In the genomic region with DNA sequence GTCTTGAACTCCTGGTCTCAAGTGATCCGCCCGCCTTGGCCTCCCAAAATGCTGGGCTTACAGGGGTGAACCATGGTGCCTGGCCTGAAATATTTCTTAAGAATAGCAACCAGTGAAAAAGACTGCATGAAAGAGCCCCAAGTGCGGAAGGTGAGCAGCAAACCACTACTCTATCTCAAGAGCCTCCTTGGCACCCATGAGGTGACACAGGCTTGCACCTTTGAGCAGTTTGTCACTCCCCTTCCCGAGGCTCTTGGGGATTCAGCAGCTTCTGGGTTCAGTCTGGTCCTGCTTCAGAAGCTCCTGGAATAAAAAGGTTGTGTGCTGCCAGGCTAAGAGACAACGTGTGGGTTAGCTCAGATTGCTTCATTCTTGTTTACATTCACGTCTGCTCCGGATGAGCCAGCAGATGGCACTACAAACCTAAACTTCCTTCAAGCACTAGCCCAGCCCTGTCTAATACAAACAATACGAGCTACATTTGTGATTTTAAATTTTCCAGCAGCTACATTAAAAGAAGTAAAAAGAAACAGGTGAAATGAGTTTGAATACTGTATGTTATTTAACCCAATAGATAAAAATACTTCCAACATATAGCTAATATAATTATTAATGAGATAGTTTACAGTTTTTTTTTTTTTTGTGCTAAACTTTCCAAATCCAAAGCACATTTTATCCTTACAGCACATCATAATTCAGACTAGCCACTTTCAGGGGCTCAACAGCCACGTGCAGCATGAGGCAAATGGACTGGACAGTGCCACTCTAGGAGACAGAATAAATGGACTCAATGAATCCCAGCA, we compare ENCODE assay signal across 9 cellular contexts. TPM values are rescaled to one million over a fixed set of nuclear protein-coding genes. Genes with fewer than 3 reads are reported as not detected.
DNase-seq lines count a peak whose midpoint lies in the region; ATAC-seq and TF ChIP-seq lines count a peak whose summit lies in the region.
"Had no signal": no experiment of that assay in that cellular context is flagged by ENCODE, and none has a peak within 500 bp of the region (broad histone marks: within the 10 kb centered on the region; RNA-seq: fewer than 3 reads in every experiment).

No MANE protein-coding gene starts in this region.

- DNase-seq in Daoy (ENCODE audit: low read depth) (peak; percentile 66), H7 (peak; percentile 79), NCI-H1105 (lab: John Stamatoyannopoulos, UW) (peak; percentile 59), SKM-1 (lab: John Stamatoyannopoulos, UW; ENCODE audit: unreplicated experiment) (peak; percentile 80), glutamatergic neuron (peak; percentile 57), prostate gland (ENCODE audit: low spot score) (peak; percentile 90)

- no peak for ATAC-seq in GM19467 (IDR thresholded peaks at IDR 0.05; ENCODE audit: unreplicated experiment)

- H3K27ac Mint-ChIP-seq in activated naive CD8-positive, alpha-beta T cell: peak overlapping the region; percentile 86
- H3K27ac Mint-ChIP-seq in glutamatergic neuron (ENCODE audit: unreplicated experiment): peak overlapping the region; percentile 90

- H3K36me3 ChIP-seq in H7 (replicated peaks; ENCODE audit: control insufficient read depth, insufficient read depth, low read length): no peaks in the 10 kb centered on the region
- H3K36me3 ChIP-seq in prostate gland: no peaks in the 10 kb centered on the region

- H3K27me3 ChIP-seq in H7 (ENCODE audit: control insufficient read depth, insufficient read depth, low read length) (no peaks in the 10 kb centered on the region), prostate gland (replicated peaks; ENCODE audit: insufficient read depth) (no peaks in the 10 kb centered on the region)

- peak; percentile 54 for TF ChIP-seq CTCF in glutamatergic neuron (IDR thresholded peaks at IDR 0.05; ENCODE audit: partially characterized antibody, unreplicated experiment)
- TF ChIP-seq CTCF in prostate gland (IDR thresholded peaks at IDR 0.05): peak; percentile 26 to 87 (median 74)

- intact Hi-C loops in prostate gland (cut with DNase I): loop anchor here (1.0 to 10.0 kb wide), 3 partner anchors 354 to 539 kb away; partner anchors contain the start of gene BACH2

- peaks cover 52% of the 10 kb centered on the region for H3K4me1 Mint-ChIP-seq in activated naive CD8-positive, alpha-beta T cell (ENCODE audit: low read depth)
- H3K4me1 Mint-ChIP-seq in glutamatergic neuron (ENCODE audit: low read depth, unreplicated experiment): peaks cover 27% of the 10 kb centered on the region

- peaks cover 20% of the 10 kb centered on the region for H3K36me3 Mint-ChIP-seq in activated naive CD8-positive, alpha-beta T cell
- H3K36me3 Mint-ChIP-seq in glutamatergic neuron (ENCODE audit: unreplicated experiment): peaks cover 21% of the 10 kb centered on the region

- WGBS in prostate gland: 32% methylated on average over 9 of the region's 9 CpGs

- H3K4me3 Mint-ChIP-seq in activated naive CD8-positive, alpha-beta T cell: peak overlapping the region; percentile 12
- H3K4me3 Mint-ChIP-seq in glutamatergic neuron (ENCODE audit: unreplicated experiment): no peak overlapping the region

- no peaks in the 10 kb centered on the region for H3K27me3 Mint-ChIP-seq in activated naive CD8-positive, alpha-beta T cell
- peaks cover 7% of the 10 kb centered on the region for H3K27me3 Mint-ChIP-seq in glutamatergic neuron (ENCODE audit: unreplicated experiment)

- H3K4me3 ChIP-seq in H7 (ENCODE audit: insufficient read depth, low read depth, low read length) (no peak overlapping the region), prostate gland (no peak overlapping the region)

- no peaks in the 10 kb centered on the region for H3K9me3 Mint-ChIP-seq in activated naive CD8-positive, alpha-beta T cell (ENCODE audit: low read depth)
- peaks cover 4% of the 10 kb centered on the region for H3K9me3 Mint-ChIP-seq in glutamatergic neuron (ENCODE audit: unreplicated experiment)

- no peak for TF ChIP-seq POLR2A in prostate gland (IDR thresholded peaks at IDR 0.05)

- H3K4me1 ChIP-seq in prostate gland (replicated peaks): peaks cover 8% of the 10 kb centered on the region

- no peaks in the 10 kb centered on the region for H3K9me3 ChIP-seq in prostate gland

- H3K27ac ChIP-seq in prostate gland: peak overlapping the region; percentile 77 to 82

RNA-seq across cellular contexts. Expression of gene GJA10, which starts 46.2 kb away (rescaled TPM):
- not detected in 2 replicates for total RNA-seq in Daoy (2014; rRNA removed; shearing (Covaris generic))
- 0.28 TPM in 1 of 2 replicates, not detected in the other for total RNA-seq in H7 (2014; rRNA removed; shearing (Covaris generic))
- total RNA-seq in glutamatergic neuron (ENCODE audit: unreplicated experiment) (not detected), prostate gland (not detected)
- total RNA-seq: lower leg skin had no signal
